Comparison of ENCODE assay signal across 8 cellular contexts in genomic region chr1:186997877-186998276, GRCh38.
"Had no signal": no experiment of that assay in that cellular context is flagged by ENCODE, and none has a peak within 500 bp of the region (broad histone marks: within the 10 kb centered on the region; RNA-seq: fewer than 3 reads in every experiment).

No MANE protein-coding gene starts in this region.

- FAIRE-seq: H1, H54, HTR-8/SVneo, K562 had no signal

- H3K4me3 ChIP-seq: GM23338, K562 had no signal

- DNase-seq: H9, HCEC 1CT, IMR-90 had no signal
